In the genomic region with DNA sequence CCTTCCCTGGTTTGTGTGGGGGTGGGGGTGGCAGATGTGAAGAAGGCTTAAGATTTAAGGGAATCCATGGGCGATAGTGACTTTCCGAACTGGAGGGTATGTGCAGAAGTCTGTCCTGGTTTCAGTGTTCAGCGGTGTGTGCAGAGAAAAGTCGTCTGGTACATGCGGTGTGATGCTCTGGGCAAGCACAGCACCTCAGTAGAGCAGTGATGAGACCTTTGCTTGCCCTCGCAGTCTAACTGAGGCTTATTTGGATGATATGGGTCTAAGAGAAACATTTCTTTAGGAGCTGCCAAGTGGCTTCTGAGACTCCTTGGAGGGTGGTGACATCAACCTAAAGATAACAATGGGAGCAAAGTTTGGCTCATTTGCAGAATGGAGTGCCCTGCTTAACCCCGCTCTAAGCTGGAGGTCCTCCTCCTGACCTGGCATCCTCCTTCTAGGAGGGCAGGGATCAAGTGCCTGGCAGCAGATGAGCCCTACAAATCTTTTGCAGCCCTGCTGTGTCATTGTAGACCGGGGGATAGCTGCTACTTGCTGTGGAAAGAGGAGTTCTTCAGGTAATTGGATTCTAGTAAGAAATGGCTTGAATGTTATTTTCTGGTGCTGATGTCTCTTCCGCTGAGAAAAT, we compare ENCODE assay signal across 9 cellular contexts.
DNase-seq lines count a peak whose midpoint lies in the region; ATAC-seq and FAIRE-seq lines count a peak whose summit lies in the region.
"Had no signal": no experiment of that assay in that cellular context is flagged by ENCODE, and none has a peak within 500 bp of the region (broad histone marks: within the 10 kb centered on the region; RNA-seq: fewer than 3 reads in every experiment).

No MANE protein-coding gene starts in this region.

- peaks cover 54% of the 10 kb centered on the region for H3K27me3 Mint-ChIP-seq in activated CD4-positive, alpha-beta T cell treated with anti-CD3 and anti-CD28 coated beads, Interleukin-2, amount 10 ng/mL, durations not matched to agents 7 days and 5 days
- H3K27me3 Mint-ChIP-seq in activated T-helper 1 cell treated with anti-CD3 and anti-CD28 coated beads, Interleukin-12 subunit alpha, Interleukin-12 subunit beta, Interleukin-2, Interleukin-4 antibody, amounts not matched to agents 30 ng/mL and 10 ng/mL and 1 ng/mL, durations not matched to agents 14 hours and 24 hours and 36 hours (ENCODE audit: insufficient read depth) = peaks cover 45% of the 10 kb centered on the region

- peak overlapping the region; percentile 80; the same call in 1 of the 2 replicates for H3K9ac ChIP-seq in ES-I3 (ENCODE audit: low read depth, low read length)
- H3K9ac ChIP-seq in trophoblast cell (ENCODE audit: low read length) = no peak overlapping the region

- H3K18ac ChIP-seq in trophoblast cell (ENCODE audit: low read length) = no peak overlapping the region

- no peak for FAIRE-seq in frontal cortex (lab: Jason Lieb, UNC)

- H3K36me3 ChIP-seq in ES-I3 (ENCODE audit: insufficient read depth, low read length) = no peaks in the 10 kb centered on the region
- H3K36me3 ChIP-seq in trophoblast cell (ENCODE audit: control insufficient read depth in 1 of 2, insufficient read depth in 2 of 2, low read length in 2 of 2) = no peaks in the 10 kb centered on the region

- no peak overlapping the region for H3K27ac Mint-ChIP-seq in activated CD4-positive, alpha-beta T cell treated with anti-CD3 and anti-CD28 coated beads, Interleukin-2, amount 10 ng/mL, durations not matched to agents 7 days and 5 days
- no peak overlapping the region for H3K27ac Mint-ChIP-seq in activated T-helper 1 cell treated with anti-CD3 and anti-CD28 coated beads, Interleukin-12 subunit alpha, Interleukin-12 subunit beta, Interleukin-2, Interleukin-4 antibody, amounts not matched to agents 30 ng/mL and 10 ng/mL and 1 ng/mL, durations not matched to agents 14 hours and 24 hours and 36 hours
- H3K27ac Mint-ChIP-seq: activated naive CD8-positive, alpha-beta T cell treated with anti-CD3 and anti-CD28 coated beads, Interleukin-2, amount 10 ng/mL, durations not matched to agents 7 days and 5 days had no signal

- peaks cover 5% of the 10 kb centered on the region for H3K4me1 Mint-ChIP-seq in activated CD4-positive, alpha-beta T cell treated with anti-CD3 and anti-CD28 coated beads, Interleukin-2, amount 10 ng/mL, durations not matched to agents 7 days and 5 days
- peaks cover 9% of the 10 kb centered on the region for H3K4me1 Mint-ChIP-seq in activated T-helper 1 cell treated with anti-CD3 and anti-CD28 coated beads, Interleukin-12 subunit alpha, Interleukin-12 subunit beta, Interleukin-2, Interleukin-4 antibody, amounts not matched to agents 30 ng/mL and 10 ng/mL and 1 ng/mL, durations not matched to agents 14 hours and 24 hours and 36 hours (ENCODE audit: low read depth)

- H2BK5ac ChIP-seq in trophoblast cell (ENCODE audit: low read depth, low read length, poor library complexity) = no peak overlapping the region

- H3K79me2 ChIP-seq in trophoblast cell (ENCODE audit: control insufficient read depth, insufficient read depth, low read length, poor library complexity) = no peaks in the 10 kb centered on the region

- no peak overlapping the region for H4K12ac ChIP-seq in trophoblast cell (ENCODE audit: low read depth, low read length)

- H3K4me3 Mint-ChIP-seq in activated CD4-positive, alpha-beta T cell treated with anti-CD3 and anti-CD28 coated beads, Interleukin-2, amount 10 ng/mL, durations not matched to agents 7 days and 5 days = no peak overlapping the region
- no peak overlapping the region for H3K4me3 Mint-ChIP-seq in activated T-helper 1 cell treated with anti-CD3 and anti-CD28 coated beads, Interleukin-12 subunit alpha, Interleukin-12 subunit beta, Interleukin-2, Interleukin-4 antibody, amounts not matched to agents 30 ng/mL and 10 ng/mL and 1 ng/mL, durations not matched to agents 14 hours and 24 hours and 36 hours
- H3K4me3 Mint-ChIP-seq: activated naive CD8-positive, alpha-beta T cell treated with anti-CD3 and anti-CD28 coated beads, Interleukin-2, amount 10 ng/mL, durations not matched to agents 7 days and 5 days had no signal

- H4K91ac ChIP-seq in trophoblast cell (ENCODE audit: low read depth, low read length) = no peak overlapping the region

- H3K4ac ChIP-seq in trophoblast cell (ENCODE audit: low read depth, low read length) = no peak overlapping the region

- CTCF ChIA-PET in activated CD4-positive, alpha-beta T cell treated with anti-CD3 and anti-CD28 coated beads, Interleukin-2, amount 10 ng/mL, durations not matched to agents 7 days and 5 days (lab: Charles Lee) = no interaction called here

- no peak overlapping the region for H2BK120ac ChIP-seq in trophoblast cell (ENCODE audit: insufficient read depth, low read length, poor library complexity)

- H3K4me3 ChIP-seq in trophoblast cell (ENCODE audit: low read depth, low read length) = no peak overlapping the region

- H3K79me1 ChIP-seq in trophoblast cell (ENCODE audit: low read length) = no peaks in the 10 kb centered on the region

- H4K8ac ChIP-seq in trophoblast cell (ENCODE audit: low read depth, low read length) = no peak overlapping the region

- peak overlapping the region; percentile 98 for H3K4me2 ChIP-seq in trophoblast cell (ENCODE audit: low read length)

- POLR2A ChIA-PET in activated CD4-positive, alpha-beta T cell treated with anti-CD3 and anti-CD28 coated beads, Interleukin-2, amount 10 ng/mL, durations not matched to agents 7 days and 5 days (lab: Charles Lee) = no interaction called here

- no peaks in the 10 kb centered on the region; the same call in 1 of the 2 replicates for H3K4me1 ChIP-seq in ES-I3 (ENCODE audit: insufficient read depth, low read length)
- peaks cover 3 to 6% of the 10 kb centered on the region in 2 experiments for H3K4me1 ChIP-seq in trophoblast cell (ENCODE audit: control insufficient read depth in 1 of 2, insufficient read depth in 2 of 2, low read length in 2 of 2)

- no peaks in the 10 kb centered on the region for H3K9me3 ChIP-seq in ES-I3 (ENCODE audit: control insufficient read depth, insufficient read depth, low read length)
- H3K9me3 ChIP-seq in trophoblast cell (ENCODE audit: insufficient read depth, low read depth, low read length) = no peaks in the 10 kb centered on the region

- H2AFZ ChIP-seq in trophoblast cell (ENCODE audit: insufficient read depth, low read length, poor library complexity) = no peak overlapping the region

- ATAC-seq in GM18858 (IDR thresholded peaks at IDR 0.05; ENCODE audit: unreplicated experiment) (no peak), HG03039 (IDR thresholded peaks at IDR 0.05; ENCODE audit: unreplicated experiment) (no peak)

- no peak overlapping the region for H3K14ac ChIP-seq in trophoblast cell (ENCODE audit: low read length)

- H3K27ac ChIP-seq in trophoblast cell (ENCODE audit: low read depth, low read length) = no peak overlapping the region

- H2BK12ac ChIP-seq in trophoblast cell (ENCODE audit: low read length) = no peak overlapping the region

- no peak overlapping the region for H2AK5ac ChIP-seq in trophoblast cell (ENCODE audit: low read length)

- no CpG with 5 or more reads among the region's 9 CpGs for WGBS in trophoblast cell (ENCODE audit: extremely low coverage, insufficient coverage, insufficient read length)

- DNase-seq in NCI-H82 (lab: John Stamatoyannopoulos, UW) (peak; percentile 53), frontal cortex (ENCODE audit: low spot score in 2 of 2) (peak; percentile 5 to 12), trophoblast cell (no peak)
- no peak for DNase-seq in activated CD4-positive, alpha-beta T cell treated with anti-CD3 and anti-CD28 coated beads, Interleukin-2, amount 10 ng/mL, durations not matched to agents 7 days and 5 days
- DNase-seq in activated T-helper 1 cell treated with anti-CD3 and anti-CD28 coated beads, Interleukin-12 subunit alpha, Interleukin-12 subunit beta, Interleukin-2, Interleukin-4 antibody, amounts not matched to agents 30 ng/mL and 10 ng/mL and 1 ng/mL, durations not matched to agents 14 hours and 24 hours and 36 hours (ENCODE audit: low spot score) = no peak

- H3K23ac ChIP-seq in trophoblast cell (ENCODE audit: low read length) = no peak overlapping the region

- H3K27me3 ChIP-seq in trophoblast cell (ENCODE audit: insufficient read depth, low read length) = peaks cover 14% of the 10 kb centered on the region

- H3K36me3 Mint-ChIP-seq in activated CD4-positive, alpha-beta T cell treated with anti-CD3 and anti-CD28 coated beads, Interleukin-2, amount 10 ng/mL, durations not matched to agents 7 days and 5 days (ENCODE audit: low read depth) = peaks cover 1% of the 10 kb centered on the region
- no peaks in the 10 kb centered on the region for H3K36me3 Mint-ChIP-seq in activated T-helper 1 cell treated with anti-CD3 and anti-CD28 coated beads, Interleukin-12 subunit alpha, Interleukin-12 subunit beta, Interleukin-2, Interleukin-4 antibody, amounts not matched to agents 30 ng/mL and 10 ng/mL and 1 ng/mL, durations not matched to agents 14 hours and 24 hours and 36 hours (ENCODE audit: low read depth)
- H3K36me3 Mint-ChIP-seq: activated naive CD8-positive, alpha-beta T cell treated with anti-CD3 and anti-CD28 coated beads, Interleukin-2, amount 10 ng/mL, durations not matched to agents 7 days and 5 days had no signal

- H3K9me3 Mint-ChIP-seq in activated CD4-positive, alpha-beta T cell treated with anti-CD3 and anti-CD28 coated beads, Interleukin-2, amount 10 ng/mL, durations not matched to agents 7 days and 5 days = no peaks in the 10 kb centered on the region
- H3K9me3 Mint-ChIP-seq in activated T-helper 1 cell treated with anti-CD3 and anti-CD28 coated beads, Interleukin-12 subunit alpha, Interleukin-12 subunit beta, Interleukin-2, Interleukin-4 antibody, amounts not matched to agents 30 ng/mL and 10 ng/mL and 1 ng/mL, durations not matched to agents 14 hours and 24 hours and 36 hours = no peaks in the 10 kb centered on the region
- H3K9me3 Mint-ChIP-seq: activated naive CD8-positive, alpha-beta T cell treated with anti-CD3 and anti-CD28 coated beads, Interleukin-2, amount 10 ng/mL, durations not matched to agents 7 days and 5 days had no signal

- intact Hi-C loops in activated T-helper 1 cell treated with anti-CD3 and anti-CD28 coated beads, Interleukin-12 subunit alpha, Interleukin-12 subunit beta, Interleukin-2, Interleukin-4 antibody, amounts not matched to agents 30 ng/mL and 10 ng/mL and 1 ng/mL, durations not matched to agents 14 hours and 24 hours and 36 hours (cut with micrococcal nuclease) = loop anchor here (5.0 kb wide), 1 partner anchor 859 kb away; no protein-coding TSS in a partner anchor

Comparison
In these comparisons a context has a peak if more than half of its experiments do, and no peak if none do; other contexts are left out.
1. DNase-seq: peak in NCI-H82 (single experiment) and frontal cortex (2 of 2); none in trophoblast cell (0 of 2), activated CD4-positive, alpha-beta T cell treated with anti-CD3 and anti-CD28 coated beads, Interleukin-2, amount 10 ng/mL, durations not matched to agents 7 days and 5 days (single experiment) and activated T-helper 1 cell treated with anti-CD3 and anti-CD28 coated beads, Interleukin-12 subunit alpha, Interleukin-12 subunit beta, Interleukin-2, Interleukin-4 antibody, amounts not matched to agents 30 ng/mL and 10 ng/mL and 1 ng/mL, durations not matched to agents 14 hours and 24 hours and 36 hours (single experiment).